Comparison of ENCODE assay signal across 10 cellular contexts in genomic region chr6:15512126-15512525, GRCh38.
DNase-seq lines count a peak whose midpoint lies in the region; ATAC-seq and TF ChIP-seq lines count a peak whose summit lies in the region.
"Had no signal": no experiment of that assay in that cellular context is flagged by ENCODE, and none has a peak within 500 bp of the region (broad histone marks: within the 10 kb centered on the region; RNA-seq: fewer than 3 reads in every experiment).

No MANE protein-coding gene starts in this region.

- H3K27ac Mint-ChIP-seq in CD8-positive, alpha-beta T cell: peak overlapping the region; percentile 60
- H3K27ac Mint-ChIP-seq in nephron progenitor cell: peak overlapping the region; percentile 80
- H3K27ac Mint-ChIP-seq in activated CD4-positive, alpha-beta T cell treated with anti-CD3 and anti-CD28 coated beads, Interleukin-2, amount 10 ng/mL, durations not matched to agents 7 days and 5 days: no peak overlapping the region
- H3K27ac Mint-ChIP-seq: T-helper 2 cell treated with Interferon-gamma antibody and Interleukin-4, amounts not matched to agents 5 μg/mL and 100 μg/mL, for 36 hours had no signal

- DNase-seq in CD8-positive, alpha-beta T cell: no peak
- DNase-seq in HuH-7 (ENCODE audit: low spot score) (peak; percentile 34), cerebellar cortex (ENCODE audit: low spot score) (peak; percentile 84), nephron progenitor cell (peak; percentile 31), NCI-H2029 treated with DMSO at 0.1 percent for 48 hours (lab: John Stamatoyannopoulos, UW) (no peak), NCI-H774 (lab: John Stamatoyannopoulos, UW) (no peak), DMS153 (lab: John Stamatoyannopoulos, UW) (no peak)
- no peak for DNase-seq in activated CD4-positive, alpha-beta T cell treated with anti-CD3 and anti-CD28 coated beads, Interleukin-2, amount 10 ng/mL, durations not matched to agents 7 days and 5 days
- DNase-seq: lower lobe of right lung had no signal

- no peak overlapping the region for H3K27ac ChIP-seq in CD8-positive, alpha-beta T cell (ENCODE audit: low read depth, low read length)
- H3K27ac ChIP-seq: lower lobe of right lung had no signal

- peaks cover 55% of the 10 kb centered on the region for H3K36me3 ChIP-seq in CD8-positive, alpha-beta T cell (ENCODE audit: insufficient read depth, low read length)

- CTCF ChIA-PET in CD8-positive, alpha-beta T cell (lab: Charles Lee): no interaction called here
- CTCF ChIA-PET in activated CD4-positive, alpha-beta T cell treated with anti-CD3 and anti-CD28 coated beads, Interleukin-2, amount 10 ng/mL, durations not matched to agents 7 days and 5 days (lab: Charles Lee): interaction anchor here (0.8 kb wide), 1 partner anchor 8 kb away, joined by 3 read pairs; no protein-coding TSS in a partner anchor

- no peak overlapping the region for H3K4me3 ChIP-seq in CD8-positive, alpha-beta T cell (ENCODE audit: low read depth, low read length)
- H3K4me3 ChIP-seq: lower lobe of right lung had no signal

- no peaks in the 10 kb centered on the region for H3K9me3 Mint-ChIP-seq in CD8-positive, alpha-beta T cell
- H3K9me3 Mint-ChIP-seq in nephron progenitor cell: no peaks in the 10 kb centered on the region
- no peaks in the 10 kb centered on the region for H3K9me3 Mint-ChIP-seq in activated CD4-positive, alpha-beta T cell treated with anti-CD3 and anti-CD28 coated beads, Interleukin-2, amount 10 ng/mL, durations not matched to agents 7 days and 5 days
- H3K9me3 Mint-ChIP-seq: T-helper 2 cell treated with Interferon-gamma antibody and Interleukin-4, amounts not matched to agents 5 μg/mL and 100 μg/mL, for 36 hours had no signal

- H3K27me3 Mint-ChIP-seq in CD8-positive, alpha-beta T cell (ENCODE audit: low read depth): no peaks in the 10 kb centered on the region
- no peaks in the 10 kb centered on the region for H3K27me3 Mint-ChIP-seq in nephron progenitor cell (ENCODE audit: low read depth, poor library complexity)
- no peaks in the 10 kb centered on the region for H3K27me3 Mint-ChIP-seq in activated CD4-positive, alpha-beta T cell treated with anti-CD3 and anti-CD28 coated beads, Interleukin-2, amount 10 ng/mL, durations not matched to agents 7 days and 5 days

- H3K4me1 Mint-ChIP-seq in CD8-positive, alpha-beta T cell (ENCODE audit: low read depth): peaks cover 7% of the 10 kb centered on the region
- peaks cover 57% of the 10 kb centered on the region for H3K4me1 Mint-ChIP-seq in nephron progenitor cell
- peaks cover 8% of the 10 kb centered on the region for H3K4me1 Mint-ChIP-seq in activated CD4-positive, alpha-beta T cell treated with anti-CD3 and anti-CD28 coated beads, Interleukin-2, amount 10 ng/mL, durations not matched to agents 7 days and 5 days

- no peak for TF ChIP-seq CTCF in CD8-positive, alpha-beta T cell (IDR thresholded peaks at IDR 0.05)
- TF ChIP-seq CTCF in nephron progenitor cell (IDR thresholded peaks at IDR 0.05): peak; percentile 18

- H3K27me3 ChIP-seq in CD8-positive, alpha-beta T cell (ENCODE audit: insufficient read depth, low read length): no peaks in the 10 kb centered on the region

- no peak for ATAC-seq in CD8-positive, alpha-beta T cell
- ATAC-seq: lower lobe of right lung had no signal

- intact Hi-C loops in CD8-positive, alpha-beta T cell (cut with DNase I, micrococcal nuclease): no loop called here

- no peaks in the 10 kb centered on the region for H3K4me1 ChIP-seq in CD8-positive, alpha-beta T cell (ENCODE audit: insufficient read depth, low read length)
- H3K4me1 ChIP-seq: lower lobe of right lung had no signal

- no peaks in the 10 kb centered on the region for H3K9me3 ChIP-seq in CD8-positive, alpha-beta T cell (ENCODE audit: low read length)
- H3K9me3 ChIP-seq: lower lobe of right lung had no signal

- H3K4me3 Mint-ChIP-seq in CD8-positive, alpha-beta T cell: no peak overlapping the region
- no peak overlapping the region for H3K4me3 Mint-ChIP-seq in nephron progenitor cell
- H3K4me3 Mint-ChIP-seq in activated CD4-positive, alpha-beta T cell treated with anti-CD3 and anti-CD28 coated beads, Interleukin-2, amount 10 ng/mL, durations not matched to agents 7 days and 5 days: no peak overlapping the region
- H3K4me3 Mint-ChIP-seq: T-helper 2 cell treated with Interferon-gamma antibody and Interleukin-4, amounts not matched to agents 5 μg/mL and 100 μg/mL, for 36 hours had no signal

- POLR2A ChIA-PET in CD8-positive, alpha-beta T cell (lab: Charles Lee): no interaction called here
- POLR2A ChIA-PET in activated CD4-positive, alpha-beta T cell treated with anti-CD3 and anti-CD28 coated beads, Interleukin-2, amount 10 ng/mL, durations not matched to agents 7 days and 5 days (lab: Charles Lee): no interaction called here

- H3K36me3 Mint-ChIP-seq in CD8-positive, alpha-beta T cell: peaks cover 92% of the 10 kb centered on the region
- H3K36me3 Mint-ChIP-seq in nephron progenitor cell (ENCODE audit: low read depth): peaks cover 74% of the 10 kb centered on the region
- peaks cover 38% of the 10 kb centered on the region for H3K36me3 Mint-ChIP-seq in activated CD4-positive, alpha-beta T cell treated with anti-CD3 and anti-CD28 coated beads, Interleukin-2, amount 10 ng/mL, durations not matched to agents 7 days and 5 days (ENCODE audit: low read depth)

Comparison
In these comparisons a context has a peak if more than half of its experiments do, and no peak if none do; other contexts are left out.
1. DNase-seq: peak in HuH-7 (single experiment), cerebellar cortex (single experiment) and nephron progenitor cell (single experiment); none in CD8-positive, alpha-beta T cell (0 of 7), activated CD4-positive, alpha-beta T cell treated with anti-CD3 and anti-CD28 coated beads, Interleukin-2, amount 10 ng/mL, durations not matched to agents 7 days and 5 days (single experiment), NCI-H2029 treated with DMSO at 0.1 percent for 48 hours (single experiment), NCI-H774 (single experiment) and DMS153 (single experiment).